In the genomic region with DNA sequence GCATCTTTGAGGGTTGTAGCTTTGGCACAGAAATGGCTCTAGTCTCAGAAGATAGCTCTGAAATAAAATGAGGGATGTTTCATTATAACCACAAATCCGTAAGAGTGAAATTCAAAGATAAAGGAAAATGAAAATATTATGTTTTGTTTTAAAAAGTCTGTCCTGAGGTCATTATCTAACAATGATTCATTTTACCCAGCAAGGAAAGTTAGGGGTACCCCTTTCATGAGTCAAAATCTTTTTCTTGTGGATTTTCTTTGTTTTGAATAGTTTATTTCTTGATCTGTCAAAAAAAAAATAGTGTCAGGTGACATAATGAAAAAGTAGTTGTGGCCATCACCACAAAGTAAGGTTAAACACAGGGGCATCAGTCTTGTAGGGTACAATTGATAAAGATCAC, we compare ENCODE assay signal across 20 cellular contexts. TPM values are rescaled to one million over a fixed set of nuclear protein-coding genes. Genes with fewer than 3 reads are reported as not detected.
"Had no signal": no experiment of that assay in that cellular context is flagged by ENCODE, and none has a peak within 500 bp of the region (broad histone marks: within the 10 kb centered on the region; RNA-seq: fewer than 3 reads in every experiment).

No MANE protein-coding gene starts in this region.

- H3K9me3 Mint-ChIP-seq: central memory CD8-positive, alpha-beta T cell; endodermal cell; stimulated activated naive B cell treated with anti-CD40 and anti-IgM and Interleukin-4, amounts not matched to agents 10 μg/mL and 1 μg/mL and 100 μg/mL, for 72 hours had no signal

- H3K36me3 ChIP-seq: ascending aorta, colonic mucosa, spleen, tibial artery had no signal

- H3K4me1 Mint-ChIP-seq: endodermal cell had no signal

- H3K4me3 Mint-ChIP-seq: central memory CD8-positive, alpha-beta T cell; endodermal cell; stimulated activated naive B cell treated with anti-CD40 and anti-IgM and Interleukin-4, amounts not matched to agents 10 μg/mL and 1 μg/mL and 100 μg/mL, for 72 hours had no signal

- H3K36me3 Mint-ChIP-seq: naive thymus-derived CD8-positive, alpha-beta T cell; stimulated activated naive B cell treated with anti-CD40 and anti-IgM and Interleukin-4, amounts not matched to agents 10 μg/mL and 1 μg/mL and 100 μg/mL, for 72 hours had no signal

- DNase-seq: activated CD4-positive, CD25-positive, alpha-beta regulatory T cell treated with anti-CD3 and anti-CD28 coated beads, Interleukin-2, amount 50 U/mL, for 72 hours; activated gamma-delta T cell; colonic mucosa; endodermal cell; foreskin fibroblast; mesenchymal stem cell; naive thymus-derived CD8-positive, alpha-beta T cell; SIG-M5; spleen; stimulated activated CD4-positive, alpha-beta T cell treated with anti-CD3 and anti-CD28 coated beads, Interleukin-4, amount 100 ng/mL, for 4 hours; stimulated activated naive B cell treated with anti-CD40 and anti-IgM and Interleukin-4, amounts not matched to agents 10 μg/mL and 1 μg/mL and 100 μg/mL, for 72 hours; substantia nigra; tibial artery had no signal

- H3K27me3 Mint-ChIP-seq: naive thymus-derived CD8-positive, alpha-beta T cell had no signal

- ATAC-seq: naive thymus-derived CD8-positive, alpha-beta T cell; SK-N-SH treated with all-trans-retinoic acid at 6 μM for 48 hours; stimulated activated naive B cell treated with anti-CD40 and anti-IgM and Interleukin-4, amounts not matched to agents 10 μg/mL and 1 μg/mL and 100 μg/mL, for 72 hours had no signal

- H3K79me2 ChIP-seq: hepatocyte had no signal

- H3K4me3 ChIP-seq: ascending aorta, colonic mucosa, hepatocyte, spleen, tibial artery had no signal

- H3K27ac ChIP-seq: ascending aorta, colonic mucosa, epithelial cell of prostate, hepatocyte, spleen, tibial artery, VCaP had no signal

- H3K4me2 ChIP-seq: hepatocyte had no signal

- H3K27ac Mint-ChIP-seq: endodermal cell; stimulated activated naive B cell treated with anti-CD40 and anti-IgM and Interleukin-4, amounts not matched to agents 10 μg/mL and 1 μg/mL and 100 μg/mL, for 72 hours had no signal

- H3K9me3 ChIP-seq: ascending aorta, colonic mucosa, spleen, tibial artery had no signal

- H3K27me3 ChIP-seq: ascending aorta, colonic mucosa, hepatocyte, tibial artery had no signal

- H2AFZ ChIP-seq: hepatocyte had no signal

- H3K4me1 ChIP-seq: ascending aorta, colonic mucosa, tibial artery had no signal

RNA-seq across cellular contexts. Expression of gene MYB, which starts 59.7 kb away (rescaled TPM):
- total RNA-seq: ascending aorta, renal cortical epithelial cell had no signal
